ENCODE assay signal across 8 cellular contexts in the genomic region with DNA sequence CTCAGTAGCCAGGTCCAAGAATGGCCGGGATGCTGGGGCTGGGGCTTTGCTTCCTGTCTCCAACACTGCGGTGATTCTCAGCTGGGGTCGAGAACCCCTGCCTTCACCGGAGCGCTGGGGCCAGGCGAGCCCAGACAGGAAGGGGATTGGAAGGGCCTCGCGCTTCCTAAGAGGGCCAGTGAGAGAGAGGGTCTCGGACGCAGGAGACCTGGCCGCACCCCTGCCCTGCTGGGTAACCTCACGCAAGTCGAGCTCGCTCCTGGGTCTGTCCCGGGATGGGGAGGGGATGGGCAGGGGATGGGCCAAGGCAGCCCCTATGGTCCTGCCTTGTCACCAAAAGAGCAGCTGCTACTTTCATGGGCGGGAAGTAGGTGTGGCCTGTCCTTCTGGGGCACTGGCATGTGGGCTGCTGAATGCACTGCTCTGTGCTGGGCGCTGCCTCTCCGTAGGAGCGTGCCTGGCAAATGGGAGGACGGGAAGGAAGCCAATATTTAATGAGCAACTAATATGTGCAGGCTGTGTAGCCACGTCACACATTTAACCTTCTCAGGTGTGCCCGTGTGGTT.
DNase-seq lines count a peak whose midpoint lies in the region; ATAC-seq and TF ChIP-seq lines count a peak whose summit lies in the region.

No MANE protein-coding gene starts in this region.

- peak; percentile 14 to 24 for DNase-seq in stimulated activated CD4-positive, alpha-beta T cell treated with anti-CD3 and anti-CD28 coated beads, Interleukin-2, amount 100 ng/mL, for 24 hours
- no peak for DNase-seq in stimulated activated CD4-positive, alpha-beta T cell treated with anti-CD3 and anti-CD28 coated beads, Interleukin-12 subunit alpha, Interleukin-12 subunit beta, amount 100 ng/mL, for 4 hours
- peak; percentile 5 for DNase-seq in activated CD4-positive, alpha-beta T cell treated with anti-CD3 and anti-CD28 coated beads, Interleukin-2, amount 50 U/mL, for 1 hour
- DNase-seq in foreskin fibroblast = peak in 1 of 2 donors; percentile 40
- no peak for DNase-seq in pons (ENCODE audit: low spot score)
- DNase-seq in NCI-H226 = no peak

- no peak overlapping the region for H3K27ac ChIP-seq in rectal smooth muscle tissue (ENCODE audit: low read depth, low read length)

- H3K27me3 ChIP-seq in rectal smooth muscle tissue (ENCODE audit: control insufficient read depth, insufficient read depth, low read length) = peaks cover 10% of the 10 kb centered on the region

- no peak for TF ChIP-seq CTCF in foreskin fibroblast (IDR thresholded peaks at IDR 0.05; ENCODE audit: low read depth, low read length)

- no peaks in the 10 kb centered on the region for H3K36me3 ChIP-seq in rectal smooth muscle tissue (ENCODE audit: control insufficient read depth, insufficient read depth, low read length)

- H3K4me3 ChIP-seq in foreskin fibroblast (ENCODE audit: low read depth in 1 of 2, low read length in 2 of 2) = peak overlapping the region; percentile 47 to 74
- H3K4me3 ChIP-seq in rectal smooth muscle tissue (ENCODE audit: low read length) = peak overlapping the region; percentile 63

- no peak overlapping the region for H3K9ac ChIP-seq in rectal smooth muscle tissue (ENCODE audit: low read length)

- ATAC-seq in HG03175 (IDR thresholded peaks at IDR 0.05; ENCODE audit: unreplicated experiment) = peak; percentile 27

- peaks cover 4% of the 10 kb centered on the region for H3K4me1 ChIP-seq in rectal smooth muscle tissue (ENCODE audit: control insufficient read depth, insufficient read depth, low read length)

Comparison
In these comparisons a context has a peak if more than half of its experiments do, and no peak if none do; other contexts are left out.
1. DNase-seq: peak in stimulated activated CD4-positive, alpha-beta T cell treated with anti-CD3 and anti-CD28 coated beads, Interleukin-2, amount 100 ng/mL, for 24 hours (2 of 2) and activated CD4-positive, alpha-beta T cell treated with anti-CD3 and anti-CD28 coated beads, Interleukin-2, amount 50 U/mL, for 1 hour (single experiment); none in stimulated activated CD4-positive, alpha-beta T cell treated with anti-CD3 and anti-CD28 coated beads, Interleukin-12 subunit alpha, Interleukin-12 subunit beta, amount 100 ng/mL, for 4 hours (single experiment), pons (single experiment) and NCI-H226 (single experiment).